In genomic region chr12:31387011-31387410, GRCh38 we compare ENCODE assay signal across 15 cellular contexts.
"Had no signal": no experiment of that assay in that cellular context is flagged by ENCODE, and none has a peak within 500 bp of the region (broad histone marks: within the 10 kb centered on the region; RNA-seq: fewer than 3 reads in every experiment).

No MANE protein-coding gene starts in this region.

- H3K27me3 ChIP-seq: ascending aorta, ovary, sigmoid colon, spleen, stomach, testis had no signal

- H3K4me1 Mint-ChIP-seq: activated CD8-positive, alpha-beta memory T cell treated with anti-CD3 and anti-CD28 coated beads, Interleukin-2, amount 10 ng/mL, durations not matched to agents 7 days and 5 days; activated naive CD4-positive, alpha-beta T cell treated with anti-CD3 and anti-CD28 coated beads, Interleukin-2, amount 10 ng/mL, durations not matched to agents 7 days and 5 days; nephron had no signal

- H3K9me3 Mint-ChIP-seq: activated naive CD4-positive, alpha-beta T cell treated with anti-CD3 and anti-CD28 coated beads, Interleukin-2, amount 10 ng/mL, durations not matched to agents 7 days and 5 days; activated T-cell treated with anti-CD3 and anti-CD28 coated beads, Interleukin-2, amount 50 U/mL, for 24 hours; nephron had no signal

- H3K36me3 ChIP-seq: ovary had no signal

- H3K4me3 ChIP-seq: ascending aorta, ovary, sigmoid colon, spleen, stomach, testis had no signal

- H3K4me1 ChIP-seq: ascending aorta, sigmoid colon, spleen, stomach, testis had no signal

- H3K4me3 Mint-ChIP-seq: activated CD8-positive, alpha-beta memory T cell treated with anti-CD3 and anti-CD28 coated beads, Interleukin-2, amount 10 ng/mL, durations not matched to agents 7 days and 5 days; activated naive CD4-positive, alpha-beta T cell treated with anti-CD3 and anti-CD28 coated beads, Interleukin-2, amount 10 ng/mL, durations not matched to agents 7 days and 5 days; activated T-cell treated with anti-CD3 and anti-CD28 coated beads, Interleukin-2, amount 50 U/mL, for 24 hours; nephron had no signal

- H3K9me3 ChIP-seq: ascending aorta, ovary, sigmoid colon, spleen, stomach, testis had no signal

- DNase-seq: activated CD4-positive, alpha-beta T cell treated with anti-CD3 and anti-CD28 coated beads for 1 hour; activated CD4-positive, alpha-beta T cell treated with anti-CD3 and anti-CD28 coated beads, Interleukin-2, amount 50 U/mL, for 48 hours; activated CD8-positive, alpha-beta memory T cell treated with anti-CD3 and anti-CD28 coated beads, Interleukin-2, amount 10 ng/mL, durations not matched to agents 7 days and 5 days; activated naive CD4-positive, alpha-beta T cell treated with anti-CD3 and anti-CD28 coated beads, Interleukin-2, amount 10 ng/mL, durations not matched to agents 7 days and 5 days; activated T-cell treated with anti-CD3 and anti-CD28 coated beads, Interleukin-2, amount 50 U/mL, for 24 hours; mesenchymal stem cell; ovary; sigmoid colon; spleen; stimulated activated CD4-positive, alpha-beta T cell treated with anti-CD3 and anti-CD28 coated beads, Interleukin-1b, Interleukin-23, amount 100 ng/mL, for 48 hours; stomach; T-helper 9 cell; testis had no signal

- H3K36me3 Mint-ChIP-seq: activated CD8-positive, alpha-beta memory T cell treated with anti-CD3 and anti-CD28 coated beads, Interleukin-2, amount 10 ng/mL, durations not matched to agents 7 days and 5 days; activated naive CD4-positive, alpha-beta T cell treated with anti-CD3 and anti-CD28 coated beads, Interleukin-2, amount 10 ng/mL, durations not matched to agents 7 days and 5 days had no signal

- H3K27ac ChIP-seq: ascending aorta, ovary, sigmoid colon, spleen, stomach, testis had no signal

- H3K27ac Mint-ChIP-seq: activated CD8-positive, alpha-beta memory T cell treated with anti-CD3 and anti-CD28 coated beads, Interleukin-2, amount 10 ng/mL, durations not matched to agents 7 days and 5 days; activated naive CD4-positive, alpha-beta T cell treated with anti-CD3 and anti-CD28 coated beads, Interleukin-2, amount 10 ng/mL, durations not matched to agents 7 days and 5 days; activated T-cell treated with anti-CD3 and anti-CD28 coated beads, Interleukin-2, amount 50 U/mL, for 24 hours had no signal

- ATAC-seq: activated CD8-positive, alpha-beta memory T cell treated with anti-CD3 and anti-CD28 coated beads, Interleukin-2, amount 10 ng/mL, durations not matched to agents 7 days and 5 days had no signal
